In genomic region chr11:115144014-115144413, GRCh38 we compare ENCODE assay signal across 27 cellular contexts.
"Had no signal": no experiment of that assay in that cellular context is flagged by ENCODE, and none has a peak within 500 bp of the region (broad histone marks: within the 10 kb centered on the region; RNA-seq: fewer than 3 reads in every experiment).

No MANE protein-coding gene starts in this region.

- H3K4me2 ChIP-seq: hepatocyte, neural progenitor cell, smooth muscle cell had no signal

- H3K9ac ChIP-seq: neural progenitor cell had no signal

- H3K27ac ChIP-seq: esophagus muscularis mucosa, foreskin keratinocyte, gastroesophageal sphincter, heart left ventricle, hepatocyte, left lung, neural progenitor cell, prostate gland, right atrium auricular region, suprapubic skin, transverse colon, upper lobe of right lung, uterus had no signal

- H2AFZ ChIP-seq: hepatocyte, neural progenitor cell had no signal

- H3K27me3 ChIP-seq: hepatocyte, neural progenitor cell, right atrium auricular region, transverse colon, upper lobe of right lung, uterus had no signal

- H3K9me3 ChIP-seq: esophagus muscularis mucosa, gastroesophageal sphincter, heart left ventricle, left lung, mucosa of descending colon, prostate gland, right atrium auricular region, suprapubic skin, transverse colon, upper lobe of right lung, uterus had no signal

- FAIRE-seq: endothelial cell of umbilical vein had no signal

- H3K4me3 ChIP-seq: esophagus muscularis mucosa, gastroesophageal sphincter, heart left ventricle, hepatocyte, left lung, mucosa of descending colon, neural progenitor cell, prostate gland, right atrium auricular region, smooth muscle cell, suprapubic skin, transverse colon, upper lobe of right lung, uterus had no signal

- H3K36me3 ChIP-seq: esophagus muscularis mucosa, gastroesophageal sphincter, heart left ventricle, left lung, neural progenitor cell, prostate gland, right atrium auricular region, suprapubic skin, transverse colon, upper lobe of right lung, uterus had no signal

- DNase-seq: effector CD8-positive, alpha-beta T cell; foreskin keratinocyte; heart left ventricle; left cardiac atrium; left lung; mesenchymal stem cell; mucosa of descending colon; naive thymus-derived CD4-positive, alpha-beta T cell; nucleus accumbens; stimulated activated CD4-positive, alpha-beta T cell treated with anti-CD3 and anti-CD28 coated beads, Interleukin-12 subunit alpha, Interleukin-12 subunit beta, amount 100 ng/mL, for 4 hours; stimulated activated CD4-positive, alpha-beta T cell treated with anti-CD3 and anti-CD28 coated beads, Interleukin-1b, Interleukin-23, amount 100 ng/mL, for 48 hours; stimulated activated CD4-positive, alpha-beta T cell treated with anti-CD3 and anti-CD28 coated beads, Interleukin-4, amount 100 ng/mL, for 1 hour; stimulated activated CD8-positive, alpha-beta memory T cell treated with anti-CD3 and anti-CD28 coated beads, Interleukin-4, amount 100 ng/mL, for 48 hours; stimulated activated naive CD4-positive, alpha-beta T cell; stimulated activated naive CD8-positive, alpha-beta T cell treated with anti-CD3 and anti-CD28 coated beads, Interleukin-15, amount 100 ng/mL, for 72 hours; transverse colon; upper lobe of right lung; uterus had no signal

- H3K4me1 ChIP-seq: esophagus muscularis mucosa, foreskin keratinocyte, gastroesophageal sphincter, heart left ventricle, left lung, prostate gland, right atrium auricular region, suprapubic skin, transverse colon, upper lobe of right lung, uterus had no signal

- H3K79me2 ChIP-seq: hepatocyte had no signal
